Comparison of ENCODE assay signal across 1 cellular context in genomic region chr11:1660025-1660867, GRCh38.
TF ChIP-seq lines count a peak whose summit lies in the region.

No MANE protein-coding gene starts in this region.

TF ChIP-seq in SK-N-SH treated with all-trans-retinoic acid at 6 μM for 48 hours, 23 proteins besides CTCF, POLR2A, EP300 and RAD21:
- TF ChIP-seq, protein P1, sequence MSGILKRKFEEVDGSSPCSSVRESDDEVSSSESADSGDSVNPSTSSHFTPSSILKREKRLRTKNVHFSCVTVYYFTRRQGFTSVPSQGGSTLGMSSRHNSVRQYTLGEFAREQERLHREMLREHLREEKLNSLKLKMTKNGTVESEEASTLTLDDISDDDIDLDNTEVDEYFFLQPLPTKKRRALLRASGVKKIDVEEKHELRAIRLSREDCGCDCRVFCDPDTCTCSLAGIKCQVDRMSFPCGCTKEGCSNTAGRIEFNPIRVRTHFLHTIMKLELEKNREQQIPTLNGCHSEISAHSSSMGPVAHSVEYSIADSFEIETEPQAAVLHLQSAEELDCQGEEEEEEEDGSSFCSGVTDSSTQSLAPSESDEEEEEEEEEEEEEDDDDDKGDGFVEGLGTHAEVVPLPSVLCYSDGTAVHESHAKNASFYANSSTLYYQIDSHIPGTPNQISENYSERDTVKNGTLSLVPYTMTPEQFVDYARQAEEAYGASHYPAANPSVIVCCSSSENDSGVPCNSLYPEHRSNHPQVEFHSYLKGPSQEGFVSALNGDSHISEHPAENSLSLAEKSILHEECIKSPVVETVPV (CRISPR knock-in tag; IDR thresholded peaks at IDR 0.05) = no peak
- TF ChIP-seq ZFP3 (CRISPR knock-in tag; IDR thresholded peaks at IDR 0.05) = no peak
- TF ChIP-seq, protein P2, sequence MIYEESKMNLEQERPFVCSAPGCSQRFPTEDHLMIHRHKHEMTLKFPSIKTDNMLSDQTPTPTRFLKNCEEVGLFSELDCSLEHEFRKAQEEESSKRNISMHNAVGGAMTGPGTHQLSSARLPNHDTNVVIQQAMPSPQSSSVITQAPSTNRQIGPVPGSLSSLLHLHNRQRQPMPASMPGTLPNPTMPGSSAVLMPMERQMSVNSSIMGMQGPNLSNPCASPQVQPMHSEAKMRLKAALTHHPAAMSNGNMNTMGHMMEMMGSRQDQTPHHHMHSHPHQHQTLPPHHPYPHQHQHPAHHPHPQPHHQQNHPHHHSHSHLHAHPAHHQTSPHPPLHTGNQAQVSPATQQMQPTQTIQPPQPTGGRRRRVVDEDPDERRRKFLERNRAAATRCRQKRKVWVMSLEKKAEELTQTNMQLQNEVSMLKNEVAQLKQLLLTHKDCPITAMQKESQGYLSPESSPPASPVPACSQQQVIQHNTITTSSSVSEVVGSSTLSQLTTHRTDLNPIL (CRISPR knock-in tag; IDR thresholded peaks at IDR 0.05; ENCODE audit: low read depth) = no peak
- TF ChIP-seq ARNTL (CRISPR knock-in tag; IDR thresholded peaks at IDR 0.05; ENCODE audit: borderline replicate concordance, low read depth) = no peak
TF ChIP-seq in SK-N-SH treated with all-trans-retinoic acid at 6 μM for 48 hours: peak in this region for 0.
